In the genomic region with DNA sequence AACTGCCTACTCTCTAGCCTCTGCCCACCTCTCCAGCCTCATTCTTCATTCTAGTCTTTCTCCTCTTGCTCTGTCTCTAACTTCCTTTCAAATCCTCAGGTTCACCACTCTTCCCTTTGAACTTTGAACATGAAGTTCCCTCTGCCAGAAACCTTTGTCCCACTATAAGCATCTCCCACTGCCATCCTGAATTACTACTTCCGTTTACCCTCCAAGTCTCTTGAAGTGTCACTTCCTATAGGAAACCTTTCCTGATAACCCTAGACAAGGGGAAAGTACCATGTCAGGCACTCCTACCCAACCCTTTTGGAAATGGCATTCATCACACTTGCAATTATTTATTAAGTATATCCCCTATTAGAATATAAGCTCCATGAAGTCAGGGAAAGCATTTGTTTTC, we compare ENCODE assay signal across 23 cellular contexts. TPM values are rescaled to one million over a fixed set of nuclear protein-coding genes. Genes with fewer than 3 reads are reported as not detected.
DNase-seq lines count a peak whose midpoint lies in the region; ATAC-seq and TF ChIP-seq lines count a peak whose summit lies in the region.
"Had no signal": no experiment of that assay in that cellular context is flagged by ENCODE, and none has a peak within 500 bp of the region (broad histone marks: within the 10 kb centered on the region; RNA-seq: fewer than 3 reads in every experiment).

No MANE protein-coding gene starts in this region.

- H3K27ac ChIP-seq in MM.1S (ENCODE audit: low read length) (no peak overlapping the region), fibroblast of lung (ENCODE audit: insufficient read depth, low read length) (no peak overlapping the region), GM23248 (no peak overlapping the region)
- H3K27ac ChIP-seq: 22Rv1, brain microvascular endothelial cell, neural progenitor cell, SJCRH30 had no signal

- peaks cover 15% of the 10 kb centered on the region for H3K36me3 Mint-ChIP-seq in activated CD4-positive, alpha-beta T cell treated with anti-CD3 and anti-CD28 coated beads, Interleukin-2, amount 10 ng/mL, durations not matched to agents 24 days and 14 days (ENCODE audit: low read depth)

- H3K27ac Mint-ChIP-seq in activated CD4-positive, alpha-beta T cell treated with anti-CD3 and anti-CD28 coated beads, Interleukin-2, amount 10 ng/mL, durations not matched to agents 24 days and 14 days = no peak overlapping the region
- H3K27ac Mint-ChIP-seq: endodermal cell; neural progenitor cell; T-helper 1 cell treated with Interleukin-12 subunit alpha and Interleukin-12 subunit beta and Interleukin-4 antibody, amounts not matched to agents 30 μg/mL and 1 μg/mL, for 36 hours; type B pancreatic cell had no signal

- peak; percentile 41 for DNase-seq in activated CD4-positive, alpha-beta T cell treated with anti-CD3 and anti-CD28 coated beads, Interleukin-2, amount 10 ng/mL, durations not matched to agents 24 days and 14 days
- DNase-seq in activated CD4-positive, alpha-beta T cell treated with anti-CD3 and anti-CD28 coated beads for 48 hours = no peak
- DNase-seq in MM.1S (no peak), fibroblast of lung (ENCODE audit: low read depth in 2 of 2) (no peak), OCI-M1 (lab: John Stamatoyannopoulos, UW) (no peak), GM23248 (no peak)
- DNase-seq: activated CD4-positive, alpha-beta T cell treated with anti-CD3 and anti-CD28 coated beads, Interleukin-2, amount 50 U/mL, for 1 hour; brain microvascular endothelial cell; endodermal cell; heart left ventricle; left cardiac atrium; NCI-H2081 treated with DMSO at 0.1 percent for 48 hours; SJCRH30; stimulated activated CD4-positive, alpha-beta T cell treated with anti-CD3 and anti-CD28 coated beads, Interleukin-4, amount 100 ng/mL, for 24 hours had no signal

- H3K9me3 Mint-ChIP-seq in activated CD4-positive, alpha-beta T cell treated with anti-CD3 and anti-CD28 coated beads, Interleukin-2, amount 10 ng/mL, durations not matched to agents 24 days and 14 days = no peaks in the 10 kb centered on the region
- H3K9me3 Mint-ChIP-seq: activated T-helper 2 cell treated with anti-CD3 and anti-CD28 coated beads, Interferon-gamma antibody, Interleukin-2, Interleukin-4, amounts not matched to agents 10 μg/mL and 5 μg/mL and 100 μg/mL, durations not matched to agents 14 hours and 24 hours and 36 hours; endodermal cell; T-helper 1 cell treated with Interleukin-12 subunit alpha and Interleukin-12 subunit beta and Interleukin-4 antibody, amounts not matched to agents 30 μg/mL and 1 μg/mL, for 36 hours; type B pancreatic cell had no signal

- H3K9me2 ChIP-seq in MM.1S (replicated peaks; ENCODE audit: insufficient read depth, low read length) = no peaks in the 10 kb centered on the region
- H3K9me2 ChIP-seq in GM23248 (ENCODE audit: insufficient read depth) = no peaks in the 10 kb centered on the region

- H3K4me3 Mint-ChIP-seq in activated CD4-positive, alpha-beta T cell treated with anti-CD3 and anti-CD28 coated beads, Interleukin-2, amount 10 ng/mL, durations not matched to agents 24 days and 14 days = no peak overlapping the region
- H3K4me3 Mint-ChIP-seq: endodermal cell, neural progenitor cell, type B pancreatic cell had no signal

- H4K20me1 ChIP-seq in MM.1S (ENCODE audit: insufficient read depth, low read length) (no peaks in the 10 kb centered on the region), fibroblast of lung (ENCODE audit: control insufficient read depth, extremely low read depth, insufficient read depth, low read length) (no peaks in the 10 kb centered on the region), GM23248 (ENCODE audit: insufficient read depth) (no peaks in the 10 kb centered on the region; the same call in none of the 2 replicates)

- whole genome bisulfite sequencing in GM23248 (ENCODE audit: low coverage in 1 of 2, low lambda C conversion rate in 2 of 2, missing lambda C conversion rate in 2 of 2), 2 experiments = 97 to 100% methylated on average over 1 of the region's 1 CpG

- H3K9ac ChIP-seq in MM.1S (ENCODE audit: low read length) (no peak overlapping the region), fibroblast of lung (ENCODE audit: insufficient read depth, low read length) (no peak overlapping the region), skeletal muscle satellite cell (ENCODE audit: low read depth, low read length) (no peak overlapping the region), GM23248 (no peak overlapping the region)
- H3K9ac ChIP-seq: neural progenitor cell had no signal

- intact Hi-C loops in activated CD4-positive, alpha-beta T cell treated with anti-CD3 and anti-CD28 coated beads, Interleukin-2, amount 10 ng/mL, durations not matched to agents 24 days and 14 days (cut with micrococcal nuclease) = no loop called here

- H3K79me2 ChIP-seq in MM.1S (ENCODE audit: low read length) = peaks cover 98% of the 10 kb centered on the region
- H3K79me2 ChIP-seq in fibroblast of lung (ENCODE audit: control insufficient read depth, insufficient read depth, low read length) = peaks cover 77% of the 10 kb centered on the region
- H3K79me2 ChIP-seq in GM23248 (ENCODE audit: insufficient read depth) = peaks cover 89% of the 10 kb centered on the region

- H3F3A ChIP-seq in MM.1S (ENCODE audit: insufficient read depth, low read length) = peaks cover 23% of the 10 kb centered on the region
- H3F3A ChIP-seq in GM23248 (ENCODE audit: insufficient read depth) = peaks cover 22% of the 10 kb centered on the region

- in situ Hi-C loops in GM23248 (cut with MboI) = no loop called here

- H3K9me3 ChIP-seq in MM.1S (replicated peaks; ENCODE audit: insufficient read depth, low read length) = no peaks in the 10 kb centered on the region
- H3K9me3 ChIP-seq in fibroblast of lung (ENCODE audit: control insufficient read depth, insufficient read depth, low read depth, low read length) = no peaks in the 10 kb centered on the region
- H3K9me3 ChIP-seq in skeletal muscle satellite cell (replicated peaks; ENCODE audit: low read length) = no peaks in the 10 kb centered on the region
- H3K9me3 ChIP-seq in GM23248 (ENCODE audit: low read depth) = no peaks in the 10 kb centered on the region
- H3K9me3 ChIP-seq: heart left ventricle, prostate gland, SJCRH30 had no signal

- H3K4me3 ChIP-seq in MM.1S (ENCODE audit: low read length) = peak overlapping the region; percentile 99; the same call in 1 of the 2 replicates
- peak overlapping the region in 1 of 4 experiments; percentile 80 for H3K4me3 ChIP-seq in fibroblast of lung (replicated peaks in 1 of 4; ENCODE audit: control extremely low read depth in 1 of 4, insufficient read depth in 1 of 4, low read depth in 3 of 4, low read length in 4 of 4)
- H3K4me3 ChIP-seq in skeletal muscle satellite cell (ENCODE audit: low read length) = no peak overlapping the region
- H3K4me3 ChIP-seq in GM23248 = no peak overlapping the region
- H3K4me3 ChIP-seq: neural progenitor cell, prostate gland, SJCRH30 had no signal

- no peaks in the 10 kb centered on the region for H3K27me3 ChIP-seq in MM.1S (replicated peaks; ENCODE audit: insufficient read depth, low read length)
- no peaks in the 10 kb centered on the region for H3K27me3 ChIP-seq in fibroblast of lung (ENCODE audit: control insufficient read depth, insufficient read depth, low read length)
- no peaks in the 10 kb centered on the region for H3K27me3 ChIP-seq in skeletal muscle satellite cell (ENCODE audit: control insufficient read depth, insufficient read depth, low read length)
- H3K27me3 ChIP-seq in GM23248 (replicated peaks; ENCODE audit: insufficient read depth) = no peaks in the 10 kb centered on the region
- H3K27me3 ChIP-seq: brain microvascular endothelial cell, heart left ventricle, SJCRH30 had no signal

- no peaks in the 10 kb centered on the region for H3K27me3 Mint-ChIP-seq in activated CD4-positive, alpha-beta T cell treated with anti-CD3 and anti-CD28 coated beads, Interleukin-2, amount 10 ng/mL, durations not matched to agents 24 days and 14 days
- H3K27me3 Mint-ChIP-seq: type B pancreatic cell had no signal

- H3K4me2 ChIP-seq in MM.1S (ENCODE audit: low read depth, low read length) (peak overlapping the region; percentile 93; the same call in 1 of the 2 replicates), fibroblast of lung (ENCODE audit: extremely low read depth, insufficient read depth, low read length) (peak overlapping the region; percentile 80), skeletal muscle satellite cell (ENCODE audit: low read length) (peak overlapping the region; percentile 76), GM23248 (ENCODE audit: unreplicated experiment) (no peak overlapping the region)
- H3K4me2 ChIP-seq: neural progenitor cell had no signal

- H3K4me1 ChIP-seq in MM.1S (ENCODE audit: low read length) (peaks cover 35% of the 10 kb centered on the region), fibroblast of lung (ENCODE audit: control insufficient read depth, extremely low read depth, insufficient read depth, low read length) (peaks cover 10% of the 10 kb centered on the region), skeletal muscle satellite cell (ENCODE audit: control insufficient read depth, insufficient read depth, low read length) (peaks cover 27% of the 10 kb centered on the region), GM23248 (ENCODE audit: insufficient read depth) (peaks cover 22% of the 10 kb centered on the region)

- H2AFZ ChIP-seq in MM.1S (ENCODE audit: low read length) (no peak overlapping the region), fibroblast of lung (ENCODE audit: low read length) (no peak overlapping the region), GM23248 (no peak overlapping the region)
- H2AFZ ChIP-seq: neural progenitor cell had no signal

- H3K4me1 Mint-ChIP-seq in activated CD4-positive, alpha-beta T cell treated with anti-CD3 and anti-CD28 coated beads, Interleukin-2, amount 10 ng/mL, durations not matched to agents 24 days and 14 days = peaks cover 30% of the 10 kb centered on the region

- TF ChIP-seq CTCF in MM.1S (IDR thresholded peaks at IDR 0.05; ENCODE audit: low read length) (no peak), fibroblast of lung (conservative IDR thresholded peaks at IDR 0.05 in 1 of 2, IDR thresholded peaks at IDR 0.05 in 1 of 2; ENCODE audit: low read depth in 1 of 2, low read length in 2 of 2) (no peak)

- no peak for ATAC-seq in GM21447 (IDR thresholded peaks at IDR 0.05; ENCODE audit: unreplicated experiment)
- ATAC-seq: heart left ventricle, left cardiac atrium, Panc1 had no signal

- H3K36me3 ChIP-seq in MM.1S (replicated peaks; ENCODE audit: insufficient read depth, low read length) = peaks cover 17% of the 10 kb centered on the region; the same call in 1 of the 2 replicates
- no peaks in the 10 kb centered on the region for H3K36me3 ChIP-seq in fibroblast of lung (ENCODE audit: control insufficient read depth, insufficient read depth, low read length)
- H3K36me3 ChIP-seq in skeletal muscle satellite cell (ENCODE audit: insufficient read depth, low read length) = peaks cover 7% of the 10 kb centered on the region
- H3K36me3 ChIP-seq in GM23248 (ENCODE audit: low read depth) = peaks cover under 1% of the 10 kb centered on the region; the same call in 1 of the 2 replicates
- H3K36me3 ChIP-seq: brain microvascular endothelial cell, prostate gland had no signal

RNA-seq across cellular contexts. Expression of gene RAB30, which starts 3.1 kb away (rescaled TPM):
- total RNA-seq in activated CD4-positive, alpha-beta T cell treated with anti-CD3 and anti-CD28 coated beads, Interleukin-2, amount 10 ng/mL, durations not matched to agents 24 days and 14 days = 13.6 and 15.4 TPM in 2 replicates
- total RNA-seq in fibroblast of lung = 19.3 and 45.2 TPM in 2 replicates
- polyA plus RNA-seq in fibroblast of lung = 21.0 and 33.9 TPM in 2 replicates
- 15.1 and 25.3 TPM in 2 replicates for polyA plus RNA-seq in fibroblast of lung (2012)
- 8.3 and 15.3 TPM in 2 replicates for polyA minus RNA-seq in fibroblast of lung (ENCODE audit: low replicate concordance)
- total RNA-seq in skeletal muscle satellite cell (2012; rRNA removed) = 5.8 and 9.0 TPM in 2 replicates
- 9.7 and 10.6 TPM in 2 replicates for total RNA-seq in GM23248 (2014; rRNA removed; shearing (Covaris generic))
- 12.1 and 14.0 TPM in 2 replicates for polyA plus RNA-seq in GM23248 (2016; fragmentation: Nextera tagmentation; extraction: Ambion mirVana)
